In genomic region chr3:151328298-151329036, GRCh38 we compare ENCODE assay signal across 9 cellular contexts. TPM values are rescaled to one million over a fixed set of nuclear protein-coding genes. Genes with fewer than 3 reads are reported as not detected.
DNase-seq lines count a peak whose midpoint lies in the region; ATAC-seq and TF ChIP-seq lines count a peak whose summit lies in the region.
"Had no signal": no experiment of that assay in that cellular context is flagged by ENCODE, and none has a peak within 500 bp of the region (broad histone marks: within the 10 kb centered on the region; RNA-seq: fewer than 3 reads in every experiment).

No MANE protein-coding gene starts in this region.

- intact Hi-C loops in esophagus squamous epithelium (cut with DNase I) = no loop called here

- H3K4me1 ChIP-seq in esophagus squamous epithelium = peaks cover 4 to 18% (median 5%) of the 10 kb centered on the region in 3 donors

- H3K4me3 ChIP-seq in esophagus squamous epithelium = peak overlapping the region in 3 of 4 donors; percentile 26 to 48 (median 26)

- no peaks in the 10 kb centered on the region for H3K27me3 ChIP-seq in esophagus squamous epithelium

- no peaks in the 10 kb centered on the region for H3K36me3 ChIP-seq in esophagus squamous epithelium

- H3K27ac ChIP-seq in esophagus squamous epithelium = peak overlapping the region in 3 of 4 donors; percentile 39 to 58 (median 53)

- TF ChIP-seq CTCF in esophagus squamous epithelium (IDR thresholded peaks at IDR 0.05) = peak in 2 of 6 experiments; percentile 5 to 48

- peak; percentile 43 for DNase-seq in activated CD4-positive, alpha-beta T cell treated with anti-CD3 and anti-CD28 coated beads for 48 hours
- no peak for DNase-seq in activated CD4-positive, alpha-beta T cell treated with anti-CD3 and anti-CD28 coated beads, Interleukin-2, amount 50 U/mL, for 4 hours
- DNase-seq in SKM-1 (lab: John Stamatoyannopoulos, UW; ENCODE audit: unreplicated experiment) (peak; percentile 43), esophagus squamous epithelium (lab: John Stamatoyannopoulos, UW) (no peak), KG1 (lab: John Stamatoyannopoulos, UW) (no peak), NCI-H2081 treated with DMSO at 0.1 percent for 48 hours (lab: John Stamatoyannopoulos, UW) (no peak)
- peak; percentile 11 for DNase-seq in stimulated activated CD8-positive, alpha-beta memory T cell treated with anti-CD3 and anti-CD28 coated beads, Interleukin-12 subunit alpha, Interleukin-12 subunit beta, amount 100 ng/mL, for 4 hours (ENCODE audit: low read depth)
- DNase-seq: glutamatergic neuron had no signal

- WGBS in esophagus squamous epithelium, 2 donors = 22 to 33% methylated on average over 10 of the region's 10 CpGs

- H3K9me3 ChIP-seq in esophagus squamous epithelium = no peaks in the 10 kb centered on the region

- no peak for TF ChIP-seq POLR2A in esophagus squamous epithelium (IDR thresholded peaks at IDR 0.05)

- no peak for ATAC-seq in GM18861 (IDR thresholded peaks at IDR 0.05; ENCODE audit: unreplicated experiment)

RNA-seq across cellular contexts. Expression of gene P2RY13, which starts 0.9 kb away (rescaled TPM):
- total RNA-seq in esophagus squamous epithelium = 1 to 10 TPM in 2 of 4 donors, under 1 TPM in 1, not detected in 1; 0.18 to 3.1 (median 1.2) TPM

RNA-seq across cellular contexts. Expression of gene GPR87, which starts 11.8 kb away (rescaled TPM):
- 10 to 100 TPM; 37.8 to 55.1 (median 46.0) TPM for total RNA-seq in esophagus squamous epithelium

RNA-seq across cellular contexts. Expression of gene P2RY14, which starts 50.1 kb away (rescaled TPM):
- total RNA-seq in esophagus squamous epithelium = 10 to 100 TPM in 1 of 4 donors, 1 to 10 TPM in 2, under 1 TPM in 1; 0.19 to 15.4 (median 3.2) TPM

RNA-seq across cellular contexts. Expression of gene P2RY12, which starts 56.1 kb away (rescaled TPM):
- 1 to 10 TPM in 2 of 4 donors, not detected in 2; 1.9 to 3.1 TPM for total RNA-seq in esophagus squamous epithelium

Comparison
In these comparisons a context has a peak if more than half of its experiments do, and no peak if none do; other contexts are left out.
1. DNase-seq: peak in activated CD4-positive, alpha-beta T cell treated with anti-CD3 and anti-CD28 coated beads for 48 hours (single experiment), SKM-1 (single experiment) and stimulated activated CD8-positive, alpha-beta memory T cell treated with anti-CD3 and anti-CD28 coated beads, Interleukin-12 subunit alpha, Interleukin-12 subunit beta, amount 100 ng/mL, for 4 hours (single experiment); none in activated CD4-positive, alpha-beta T cell treated with anti-CD3 and anti-CD28 coated beads, Interleukin-2, amount 50 U/mL, for 4 hours (0 of 2), esophagus squamous epithelium (single experiment), KG1 (single experiment) and NCI-H2081 treated with DMSO at 0.1 percent for 48 hours (single experiment).